ENCODE assay signal across 17 cellular contexts in genomic region chr6:70574643-70575042, GRCh38. TPM values are rescaled to one million over a fixed set of nuclear protein-coding genes. Genes with fewer than 3 reads are reported as not detected.
DNase-seq lines count a peak whose midpoint lies in the region; FAIRE-seq and TF ChIP-seq lines count a peak whose summit lies in the region.
"Had no signal": no experiment of that assay in that cellular context is flagged by ENCODE, and none has a peak within 500 bp of the region (broad histone marks: within the 10 kb centered on the region; RNA-seq: fewer than 3 reads in every experiment).

No MANE protein-coding gene starts in this region.

- no peak overlapping the region for H3K18ac ChIP-seq in H1 (ENCODE audit: extremely low read depth, low read length)
- H3K18ac ChIP-seq in mesenchymal stem cell (ENCODE audit: low read depth in 1 of 2, low read length in 2 of 2), result no peak overlapping the region

- in situ Hi-C loops in GM13976 (cut with MboI; ENCODE audit: low sequenced_read_pairs, unreplicated experiment), result no loop called here

- H2AK5ac ChIP-seq in H1 (ENCODE audit: low read depth, low read length) (no peak overlapping the region), mesenchymal stem cell (ENCODE audit: low read length, severe bottlenecking) (no peak overlapping the region)

- H4K91ac ChIP-seq in H1 (replicated peaks; ENCODE audit: insufficient read length, low read length) (no peak overlapping the region), mesenchymal stem cell (ENCODE audit: low read length) (no peak overlapping the region)

- TF ChIP-seq RAD21 in H1 (IDR thresholded peaks at IDR 0.05 in 1 of 2, conservative IDR thresholded peaks at IDR 0.05 in 1 of 2; ENCODE audit: low read depth in 2 of 2, low read length in 2 of 2), result no peak

- CTCF ChIA-PET in Caco-2 (lab: Charles Lee) (no interaction called here), HEK293 (lab: Yijun Ruan, JAX) (interaction anchor here (1.0 kb wide), 1 partner anchor 110 kb away, joined by 3 read pairs; no protein-coding TSS in a partner anchor), H1 (lab: Charles Lee; ENCODE audit: partially characterized antibody) (interaction anchor here (0.6 to 1.3 kb wide), 4 partner anchors 29 to 366 kb away, joined by 3 read pairs; no protein-coding TSS in a partner anchor)

- H2AFZ ChIP-seq in H1 (ENCODE audit: low read length), result no peak overlapping the region
- H2AFZ ChIP-seq in mesenchymal stem cell (ENCODE audit: low read depth, low read length), result no peak overlapping the region
- H2AFZ ChIP-seq: GM23338 had no signal

- H4K20me1 ChIP-seq in H1 (replicated peaks in 1 of 2; ENCODE audit: control insufficient read depth in 1 of 2, insufficient read depth in 2 of 2, low read length in 2 of 2), result no peaks in the 10 kb centered on the region

- H3K4ac ChIP-seq in H1 (replicated peaks; ENCODE audit: insufficient read length, low read depth, low read length) (no peak overlapping the region), mesenchymal stem cell (ENCODE audit: low read depth in 1 of 2, low read length in 2 of 2) (no peak overlapping the region)

- H2BK5ac ChIP-seq in H1 (ENCODE audit: low read depth, low read length), result no peak overlapping the region
- H2BK5ac ChIP-seq in mesenchymal stem cell (ENCODE audit: low read depth, low read length, poor library complexity, severe bottlenecking), result no peak overlapping the region

- BruUV-seq in Caco-2 (replicated peaks; lab: Mats Ljungman, UMichigan), result no TSS peak

- H3K56ac ChIP-seq in H1 (replicated peaks; ENCODE audit: insufficient read length, low read depth, low read length), result no peak overlapping the region

- H3K14ac ChIP-seq in H1 (ENCODE audit: insufficient read length) (no peak overlapping the region), mesenchymal stem cell (ENCODE audit: low read length in 2 of 2) (no peak overlapping the region)

- H3K4me2 ChIP-seq in H1 (ENCODE audit: insufficient read depth in 1 of 2, low read depth in 2 of 2, low read length in 2 of 2), result no peak overlapping the region
- no peak overlapping the region for H3K4me2 ChIP-seq in mesenchymal stem cell (ENCODE audit: low read length, poor library complexity, severe bottlenecking)
- H3K4me2 ChIP-seq: GM23338 had no signal

- H3K27ac ChIP-seq in HEK293 (ENCODE audit: extremely low read depth, low read depth, low read length) (no peak overlapping the region), H1 (ENCODE audit: low read depth, low read length) (no peak overlapping the region), mesenchymal stem cell (ENCODE audit: low read length, poor library complexity, severe bottlenecking) (no peak overlapping the region)

- no peaks in the 10 kb centered on the region for H3K23me2 ChIP-seq in H1 (ENCODE audit: low read depth, low read length)

- H3K9ac ChIP-seq in H1 (replicated peaks in 1 of 4; ENCODE audit: extremely low read depth in 1 of 4, low read depth in 3 of 4, low read length in 3 of 4), result no peak overlapping the region
- H3K9ac ChIP-seq in mesenchymal stem cell (ENCODE audit: low read length), result no peak overlapping the region

- H2BK120ac ChIP-seq in H1 (replicated peaks; ENCODE audit: low read depth, low read length), result no peak overlapping the region
- no peak overlapping the region for H2BK120ac ChIP-seq in mesenchymal stem cell (ENCODE audit: low read depth, low read length)

- no peak for TF ChIP-seq CTCF in Caco-2 (IDR thresholded peaks at IDR 0.05; ENCODE audit: insufficient read depth in 1 of 2, low read depth in 1 of 2, low read length in 1 of 2, severe bottlenecking in 1 of 2, unreplicated experiment in 1 of 2)
- no peak for TF ChIP-seq CTCF in HEK293 (tag by site-specific recombination; IDR thresholded peaks at IDR 0.05)
- TF ChIP-seq CTCF in H1 (IDR thresholded peaks at IDR 0.05; ENCODE audit: control extremely low read depth in 1 of 3, insufficient read depth in 1 of 3, low read depth in 1 of 3, low read length in 3 of 3), result no peak
- TF ChIP-seq CTCF in GM13976 (IDR thresholded peaks at IDR 0.05; ENCODE audit: borderline replicate concordance, control extremely low read depth, extremely low read depth, insufficient read depth, missing control alignments), result no peak

- H3K27me3 ChIP-seq in Caco-2 (replicated peaks; ENCODE audit: control insufficient read depth, insufficient read depth, low read length) (no peaks in the 10 kb centered on the region), H1 (replicated peaks in 1 of 4; ENCODE audit: control insufficient read depth in 3 of 4, extremely low read depth in 1 of 4, insufficient read depth in 3 of 4, low read length in 3 of 4) (no peaks in the 10 kb centered on the region), mesenchymal stem cell (ENCODE audit: control insufficient read depth in 1 of 2, insufficient read depth in 1 of 2, low read length in 2 of 2) (no peaks in the 10 kb centered on the region)

- H3K4me3 Mint-ChIP-seq in Caco-2 (ENCODE audit: unreplicated experiment), result no peak overlapping the region
- H3K4me3 Mint-ChIP-seq: CD4-positive, alpha-beta memory T cell; GM23338 had no signal

- H3K36me3 Mint-ChIP-seq in Caco-2 (ENCODE audit: insufficient read depth, unreplicated experiment), result peaks cover 3% of the 10 kb centered on the region

- H3K79me1 ChIP-seq in H1 (ENCODE audit: low read depth, low read length) (no peaks in the 10 kb centered on the region), mesenchymal stem cell (replicated peaks; ENCODE audit: low read length, poor library complexity, severe bottlenecking) (peaks cover 14% of the 10 kb centered on the region)

- no peak for DNase-seq in Caco-2
- no peak for DNase-seq in H1 (ENCODE audit: low read depth in 1 of 2, low spot score in 2 of 2)
- no peak for DNase-seq in GM13976 (ENCODE audit: low spot score)
- DNase-seq in mesenchymal stem cell, result no peak
- no peak for DNase-seq in NCI-H1092 (lab: John Stamatoyannopoulos, UW)
- DNase-seq: C1 segment of cervical spinal cord; CD4-positive, alpha-beta memory T cell; COR-L47; DMS153; DND-41 had no signal

- 88% methylated on average over 2 of the region's 2 CpGs; no CpG with 5 or more reads in 1 of the 2 experiments for WGBS in H1 (ENCODE audit: extremely low coverage in 1 of 2, insufficient coverage in 1 of 2, insufficient read length in 1 of 2, insufficient replicate concordance in 2 of 2, low coverage in 1 of 2, low lambda C conversion rate in 2 of 2, missing lambda C conversion rate in 1 of 2), 2 experiments
- 100% methylated on average over 2 of the region's 2 CpGs for WGBS in mesenchymal stem cell

- H2BK15ac ChIP-seq in H1 (ENCODE audit: low read length) (no peak overlapping the region), mesenchymal stem cell (ENCODE audit: low read depth, poor library complexity, severe bottlenecking) (no peak overlapping the region)

- no peak for TF ChIP-seq EP300 in H1 (IDR thresholded peaks at IDR 0.05; ENCODE audit: borderline replicate concordance in 1 of 2, low read depth in 2 of 2, low read length in 2 of 2)

- H3K27ac Mint-ChIP-seq in Caco-2 (ENCODE audit: unreplicated experiment), result peak overlapping the region; percentile 23
- H3K27ac Mint-ChIP-seq: GM23338 had no signal

- no peak overlapping the region for H4K5ac ChIP-seq in H1 (ENCODE audit: insufficient read length, low read depth, low read length)

- intact Hi-C loops in Caco-2 (cut with micrococcal nuclease; ENCODE audit: unreplicated experiment), result no loop called here

- no peak for TF ChIP-seq POLR2A in H1 (IDR thresholded peaks at IDR 0.05; ENCODE audit: control extremely low read depth in 1 of 2, low read depth in 2 of 2, low read length in 2 of 2)

- H2BK12ac ChIP-seq in H1 (ENCODE audit: low read depth, low read length) (no peak overlapping the region), mesenchymal stem cell (ENCODE audit: low read length in 2 of 2) (no peak overlapping the region)

- POLR2A ChIA-PET in Caco-2 (lab: Charles Lee) (no interaction called here), HEK293 (lab: Yijun Ruan, JAX) (interaction anchor here (2.1 kb wide), 1 partner anchor 8 kb away, joined by 13 read pairs; the partner anchor contains the start of gene SDHAF4), H1 (lab: Charles Lee; ENCODE audit: partially characterized antibody) (interaction anchor here (0.6 to 1.2 kb wide), 2 partner anchors 9 to 106 kb away, joined by 3 read pairs; partner anchors contain the start of gene SDHAF4)

- no peak overlapping the region for H3K4me3 ChIP-seq in Caco-2 (ENCODE audit: low read depth, low read length)
- H3K4me3 ChIP-seq in HEK293 (ENCODE audit: low read depth, low read length), result no peak overlapping the region
- H3K4me3 ChIP-seq in H1 (ENCODE audit: extremely low read depth in 1 of 4, insufficient read depth in 2 of 4, low read depth in 3 of 4, low read length in 4 of 4), result no peak overlapping the region
- no peak overlapping the region for H3K4me3 ChIP-seq in mesenchymal stem cell (ENCODE audit: insufficient read depth in 1 of 2, low read depth in 1 of 2, low read length in 2 of 2)
- H3K4me3 ChIP-seq: GM23338, HAP-1 had no signal

- no peaks in the 10 kb centered on the region for H3K9me3 Mint-ChIP-seq in Caco-2 (ENCODE audit: unreplicated experiment)
- H3K9me3 Mint-ChIP-seq: CD4-positive, alpha-beta memory T cell; GM23338 had no signal

- H3K23ac ChIP-seq in H1 (ENCODE audit: insufficient read length) (no peak overlapping the region), mesenchymal stem cell (ENCODE audit: low read length in 2 of 2) (no peak overlapping the region)

- H4K8ac ChIP-seq in H1 (ENCODE audit: extremely low read depth, insufficient read depth, low read length) (no peak overlapping the region), mesenchymal stem cell (ENCODE audit: low read length) (no peak overlapping the region)

- no peaks in the 10 kb centered on the region for H3K27me3 Mint-ChIP-seq in Caco-2 (ENCODE audit: insufficient read depth, unreplicated experiment)
- H3K27me3 Mint-ChIP-seq: CD4-positive, alpha-beta memory T cell had no signal

- peaks cover 13% of the 10 kb centered on the region for H3K4me1 ChIP-seq in Caco-2
- peaks cover 8% of the 10 kb centered on the region for H3K4me1 ChIP-seq in HEK293 (ENCODE audit: control insufficient read depth, insufficient read depth, low read length)
- peaks cover 0 to 3% (median 0%) of the 10 kb centered on the region in 4 experiments; a peak in 1 of 7 replicates for H3K4me1 ChIP-seq in H1 (replicated peaks in 1 of 4; ENCODE audit: control insufficient read depth in 3 of 4, insufficient read depth in 4 of 4, low read length in 3 of 4)
- H3K4me1 ChIP-seq in mesenchymal stem cell (ENCODE audit: control insufficient read depth, insufficient read depth, low read depth, low read length), result no peaks in the 10 kb centered on the region
- H3K4me1 ChIP-seq: HAP-1 had no signal

- H2BK20ac ChIP-seq in H1 (ENCODE audit: low read length), result no peak overlapping the region

- H3K4me1 Mint-ChIP-seq in Caco-2 (ENCODE audit: low read depth, unreplicated experiment), result peaks cover 15% of the 10 kb centered on the region

- FAIRE-seq in H1 (lab: Jason Lieb, UNC), result no peak
- FAIRE-seq: G401.6, GM12892, GM19239, H54 had no signal

- no peaks in the 10 kb centered on the region; a peak in 1 of 4 replicates for H3K79me2 ChIP-seq in H1 (ENCODE audit: control insufficient read depth in 1 of 2, insufficient read depth in 2 of 2, low read length in 2 of 2)

- H3K36me3 ChIP-seq in Caco-2 (ENCODE audit: control insufficient read depth, insufficient read depth, low read length), result no peaks in the 10 kb centered on the region
- H3K36me3 ChIP-seq in HEK293 (ENCODE audit: control insufficient read depth in 2 of 2, insufficient read depth in 1 of 2, low read length in 2 of 2), result peaks cover 6 to 7% of the 10 kb centered on the region in 2 experiments
- peaks cover 0 to 5% (median 0%) of the 10 kb centered on the region in 4 experiments; a peak in 2 of 8 replicates for H3K36me3 ChIP-seq in H1 (ENCODE audit: control insufficient read depth in 2 of 4, insufficient read depth in 4 of 4, low read length in 3 of 4)
- H3K36me3 ChIP-seq in mesenchymal stem cell (ENCODE audit: control insufficient read depth in 1 of 2, insufficient read depth in 2 of 2, low read depth in 1 of 2, low read length in 2 of 2), result peaks cover 0 to 6% of the 10 kb centered on the region in 2 experiments

- H3K9me3 ChIP-seq in Caco-2 (no peaks in the 10 kb centered on the region), HEK293 (ENCODE audit: control insufficient read depth, insufficient read depth, low read depth, low read length) (no peaks in the 10 kb centered on the region), H1 (ENCODE audit: insufficient read depth in 2 of 2, low read depth in 1 of 2, low read length in 1 of 2) (no peaks in the 10 kb centered on the region), mesenchymal stem cell (ENCODE audit: control insufficient read depth, low read length) (no peaks in the 10 kb centered on the region)
- H3K9me3 ChIP-seq: HAP-1 had no signal

RNA-seq across cellular contexts. Expression of gene SDHAF4, which starts 7.9 kb away (rescaled TPM):
- 8.4 and 10.9 TPM in 2 replicates for total RNA-seq in Caco-2 (2022)
- total RNA-seq in H1 (2021; fragmentation: NEBNext Ultra II Directional; extraction: Animal tissue kit (Norgen Biotek cat#: 25700)), result 14.8 and 14.9 TPM in 2 replicates
- 9.8 and 10.4 TPM in 2 replicates for polyA plus RNA-seq in H1 (2011; rRNA removed)
- polyA plus RNA-seq in H1 (2011; cell fraction: cytosol; rRNA removed), result 15.8 TPM
- 8.6 TPM for polyA plus RNA-seq in H1 (2011; cell fraction: nucleus; rRNA removed)
- 16.1 to 23.2 TPM (median 18.4 TPM) in 4 replicates for polyA plus RNA-seq in H1 (2012, experiment 1 of 2)
- 31.3 TPM for polyA plus RNA-seq in H1 (2012, experiment 2 of 2)
- 25.6 TPM for polyA plus RNA-seq in H1 (2013, experiment 1 of 2)
- 24.3 TPM for polyA plus RNA-seq in H1 (2013, experiment 2 of 2)
- polyA minus RNA-seq in H1 (2011; rRNA and poly(A)+ RNA removed), result 2.6 and 3.1 TPM in 2 replicates
- polyA minus RNA-seq in H1 (2011; cell fraction: cytosol; rRNA and poly(A)+ RNA removed), result 7.7 TPM
- polyA minus RNA-seq in H1 (2011; cell fraction: nucleus; rRNA and poly(A)+ RNA removed), result 11.9 TPM
- 7.3 TPM for polyA plus RNA-seq in mesenchymal stem cell (2013, experiment 1 of 2)
- polyA plus RNA-seq in mesenchymal stem cell (2013, experiment 2 of 2), result 10.5 TPM
